Comparison of ENCODE assay signal across 9 cellular contexts in the genomic region with DNA sequence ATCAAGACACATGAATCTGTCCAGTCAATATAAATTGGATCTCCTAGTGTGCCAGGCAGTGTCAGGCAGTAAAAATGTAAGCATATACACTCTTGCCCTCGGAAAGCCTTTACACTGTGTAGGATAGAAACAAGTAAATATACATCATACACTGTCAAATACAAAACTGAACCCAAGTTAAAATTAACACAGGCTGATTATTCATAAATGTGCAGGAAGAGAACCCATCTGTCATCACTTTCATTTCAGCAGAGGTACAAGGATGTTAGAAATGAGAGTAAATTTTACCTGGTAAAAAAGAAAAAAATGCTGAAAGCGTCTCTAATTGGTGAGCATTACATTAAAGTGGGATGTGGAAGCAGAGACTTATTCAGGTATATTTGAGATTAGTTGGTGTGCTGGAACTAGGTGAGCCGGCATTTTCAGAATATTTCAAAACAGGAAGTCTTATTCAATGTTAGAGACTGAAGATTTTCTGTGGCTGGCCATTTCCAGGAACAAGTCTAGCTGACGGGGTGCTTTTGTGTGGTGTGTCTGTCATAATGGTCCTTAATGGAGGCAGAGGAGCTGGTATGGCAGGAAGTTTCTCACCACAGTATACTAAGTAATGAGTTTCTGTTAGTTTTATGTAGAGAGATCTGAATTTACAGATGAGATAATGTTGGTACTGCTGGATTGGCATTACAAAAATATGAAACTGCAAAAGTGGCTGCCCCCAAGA.
DNase-seq lines count a peak whose midpoint lies in the region; ATAC-seq and TF ChIP-seq lines count a peak whose summit lies in the region.
"Had no signal": no experiment of that assay in that cellular context is flagged by ENCODE, and none has a peak within 500 bp of the region (broad histone marks: within the 10 kb centered on the region; RNA-seq: fewer than 3 reads in every experiment).

No MANE protein-coding gene starts in this region.

- DNase-seq in NOMO-1 treated with DMSO at 0.1 percent for 48 hours (lab: John Stamatoyannopoulos, UW; ENCODE audit: unreplicated experiment) (peak; percentile 93), left ventricle myocardium inferior (peak; percentile 10), NCI-H1048 (lab: John Stamatoyannopoulos, UW) (no peak), NCI-H2196 treated with DMSO at 0.1 percent for 48 hours (lab: John Stamatoyannopoulos, UW; ENCODE audit: unreplicated experiment) (no peak)
- peak; percentile 60 for DNase-seq in activated T-cell treated with anti-CD3 and anti-CD28 coated beads, Interleukin-2, amount 50 U/mL, for 4 hours
- peak; percentile 83 for DNase-seq in stimulated activated CD4-positive, alpha-beta T cell treated with anti-CD3 and anti-CD28 coated beads, Interleukin-4, amount 100 ng/mL, for 24 hours

- no peaks in the 10 kb centered on the region for H3K27me3 Mint-ChIP-seq in activated T-cell treated with anti-CD3 and anti-CD28 coated beads, Interleukin-2, amount 50 U/mL, for 4 hours (ENCODE audit: low read depth)

- no peak overlapping the region for H3K4me3 ChIP-seq in left ventricle myocardium inferior
- H3K4me3 ChIP-seq: uterus had no signal

- no peaks in the 10 kb centered on the region for H3K36me3 Mint-ChIP-seq in activated T-cell treated with anti-CD3 and anti-CD28 coated beads, Interleukin-2, amount 50 U/mL, for 4 hours (ENCODE audit: insufficient read depth)

- H3K9me3 Mint-ChIP-seq in activated T-cell treated with anti-CD3 and anti-CD28 coated beads, Interleukin-2, amount 50 U/mL, for 4 hours = peaks cover 4% of the 10 kb centered on the region

- H3K4me1 Mint-ChIP-seq in activated T-cell treated with anti-CD3 and anti-CD28 coated beads, Interleukin-2, amount 50 U/mL, for 4 hours (ENCODE audit: low read depth) = peaks cover 63% of the 10 kb centered on the region

- ATAC-seq in GM18499 (IDR thresholded peaks at IDR 0.05; ENCODE audit: insufficient read depth, unreplicated experiment) = peak; percentile 100
- peak; percentile 99 for ATAC-seq in HG02763 (IDR thresholded peaks at IDR 0.05; ENCODE audit: unreplicated experiment)
- ATAC-seq in activated T-cell treated with anti-CD3 and anti-CD28 coated beads, Interleukin-2, amount 50 U/mL, for 4 hours = peak; percentile 91 to 94

- peak overlapping the region; percentile 24 for H3K27ac ChIP-seq in left ventricle myocardium inferior (replicated peaks)

- no peaks in the 10 kb centered on the region for H3K36me3 ChIP-seq in left ventricle myocardium inferior
- H3K36me3 ChIP-seq: uterus had no signal

- peaks cover 9% of the 10 kb centered on the region for H3K4me1 ChIP-seq in left ventricle myocardium inferior
- H3K4me1 ChIP-seq: uterus had no signal

- intact Hi-C loops in left ventricle myocardium inferior (cut with micrococcal nuclease) = no loop called here

- H3K27me3 ChIP-seq in left ventricle myocardium inferior (ENCODE audit: low read depth) = no peaks in the 10 kb centered on the region
- H3K27me3 ChIP-seq: uterus had no signal

- H3K4me3 Mint-ChIP-seq in activated T-cell treated with anti-CD3 and anti-CD28 coated beads, Interleukin-2, amount 50 U/mL, for 4 hours = peak overlapping the region; percentile 79

- TF ChIP-seq CTCF in left ventricle myocardium inferior (IDR thresholded peaks at IDR 0.05; ENCODE audit: borderline replicate concordance) = no peak

- no peaks in the 10 kb centered on the region for H3K9me3 ChIP-seq in left ventricle myocardium inferior (replicated peaks)
- H3K9me3 ChIP-seq: uterus had no signal

Comparison
In these comparisons a context has a peak if more than half of its experiments do, and no peak if none do; other contexts are left out.
1. DNase-seq: peak in NOMO-1 treated with DMSO at 0.1 percent for 48 hours (single experiment), activated T-cell treated with anti-CD3 and anti-CD28 coated beads, Interleukin-2, amount 50 U/mL, for 4 hours (single experiment), left ventricle myocardium inferior (single experiment) and stimulated activated CD4-positive, alpha-beta T cell treated with anti-CD3 and anti-CD28 coated beads, Interleukin-4, amount 100 ng/mL, for 24 hours (single experiment); none in NCI-H1048 (single experiment) and NCI-H2196 treated with DMSO at 0.1 percent for 48 hours (single experiment).
2. Peak in every context shown above with its lines, with median percentiles within 50 percentile points of each other: ATAC-seq.